In the genomic region with DNA sequence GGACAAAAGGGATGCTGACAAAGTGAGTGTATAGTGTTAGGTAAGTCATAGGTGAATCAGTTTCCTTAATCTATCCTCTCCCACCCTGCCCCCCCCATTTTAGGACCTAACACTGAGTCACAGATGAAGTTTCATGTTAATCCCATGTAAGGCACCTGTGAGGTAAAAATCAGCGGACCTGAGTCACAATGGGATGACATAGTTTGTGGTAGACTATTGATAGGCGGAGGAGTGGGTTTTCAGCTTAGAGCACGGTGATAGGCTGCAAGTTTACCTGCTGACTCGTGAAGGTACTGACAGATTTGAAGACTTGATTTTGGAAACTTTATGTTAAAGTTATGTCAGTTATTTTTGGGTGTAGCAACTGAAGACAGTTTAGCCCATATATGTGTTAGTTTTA, we compare ENCODE assay signal across 8 cellular contexts. TPM values are rescaled to one million over a fixed set of nuclear protein-coding genes. Genes with fewer than 3 reads are reported as not detected.
A peak's percentile ranks its signal among the peaks of the same experiment; 100 is the strongest.
DNase-seq lines count a peak whose midpoint lies in the region; ATAC-seq lines count a peak whose summit lies in the region.

No MANE protein-coding gene starts in this region.

- DNase-seq in A172 (ENCODE audit: low spot score) (peak; percentile 27), NCI-H748 (lab: John Stamatoyannopoulos, UW; ENCODE audit: unreplicated experiment) (peak; percentile 45), islet precursor cell (peak; percentile 71), NCI-H1694 (lab: John Stamatoyannopoulos, UW) (no peak), NCI-H1930 (lab: John Stamatoyannopoulos, UW) (no peak)
- DNase-seq in activated naive CD4-positive, alpha-beta T cell treated with anti-CD3 and anti-CD28 coated beads, Interleukin-2, amount 50 U/mL, for 16 hours = peak; percentile 63
- peak in 2 of 3 donors; percentile 10 to 28 for DNase-seq in stimulated activated CD4-positive, alpha-beta T cell treated with anti-CD3 and anti-CD28 coated beads, TNF-alpha, amount 100 ng/mL, for 1 hour (ENCODE audit: low read depth in 3 of 3, low spot score in 1 of 3)

- ATAC-seq in GM18870 (IDR thresholded peaks at IDR 0.05; ENCODE audit: unreplicated experiment) = peak; percentile 26

RNA-seq across cellular contexts. Expression of a gene that starts 1.7 kb away (rescaled TPM):
- total RNA-seq in A172 (2014; rRNA removed; shearing (Covaris generic)) = 53.3 and 57.7 TPM in 2 replicates

RNA-seq across cellular contexts. Expression of a gene that starts 6.1 kb away (rescaled TPM):
- total RNA-seq in A172 (2014; rRNA removed; shearing (Covaris generic)) = 114 and 143 TPM in 2 replicates

Comparison
In these comparisons a context has a peak if more than half of its experiments do, and no peak if none do; other contexts are left out.
1. DNase-seq: peak in A172 (single experiment), NCI-H748 (single experiment), activated naive CD4-positive, alpha-beta T cell treated with anti-CD3 and anti-CD28 coated beads, Interleukin-2, amount 50 U/mL, for 16 hours (single experiment), islet precursor cell (single experiment) and stimulated activated CD4-positive, alpha-beta T cell treated with anti-CD3 and anti-CD28 coated beads, TNF-alpha, amount 100 ng/mL, for 1 hour (2 of 3); none in NCI-H1694 (single experiment) and NCI-H1930 (0 of 2).